ENCODE assay signal across 19 cellular contexts in the genomic region with DNA sequence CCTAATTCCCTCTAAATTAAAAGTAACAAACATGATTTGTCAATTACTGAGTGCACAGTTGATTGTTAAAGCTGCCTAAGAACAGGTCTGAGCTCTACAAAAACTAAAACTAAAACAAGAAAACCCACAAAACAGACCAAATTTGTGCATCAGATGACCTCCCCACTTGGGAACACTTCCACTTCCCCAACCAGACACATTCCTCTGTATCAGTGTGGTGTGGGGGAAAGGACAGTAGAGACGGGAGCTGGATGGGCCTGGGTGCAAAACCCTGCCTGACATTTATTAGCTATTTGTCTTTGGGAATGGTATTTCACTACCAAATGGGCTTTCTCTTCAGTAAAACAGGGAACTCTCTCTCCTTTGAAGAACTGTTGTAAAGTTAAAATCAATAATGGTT. TPM values are rescaled to one million over a fixed set of nuclear protein-coding genes. Genes with fewer than 3 reads are reported as not detected.
DNase-seq lines count a peak whose midpoint lies in the region; ATAC-seq and TF ChIP-seq lines count a peak whose summit lies in the region.
"Had no signal": no experiment of that assay in that cellular context is flagged by ENCODE, and none has a peak within 500 bp of the region (broad histone marks: within the 10 kb centered on the region; RNA-seq: fewer than 3 reads in every experiment).

No MANE protein-coding gene starts in this region.

- no peak for DNase-seq in activated CD4-positive, alpha-beta T cell treated with anti-CD3 and anti-CD28 coated beads for 36 hours
- no peak for DNase-seq in activated CD4-positive, alpha-beta T cell treated with anti-CD3 and anti-CD28 coated beads, Interleukin-2, amount 50 U/mL, for 48 hours
- no peak for DNase-seq in CD8-positive, alpha-beta T cell
- no peak for DNase-seq in activated CD8-positive, alpha-beta T cell treated with anti-CD3 and anti-CD28 coated beads for 36 hours
- DNase-seq in mesenteric fat pad (ENCODE audit: low spot score): peak; percentile 18
- DNase-seq in CD8-positive, alpha-beta memory T cell: no peak
- DNase-seq in NCI-H1930 (lab: John Stamatoyannopoulos, UW): no peak
- DNase-seq: Caco-2; DMS79 treated with DMSO at 0.1 percent for 48 hours; effector memory CD8-positive, alpha-beta T cell; esophagus squamous epithelium; NCI-H187; NCI-H526 treated with DMSO at 0.1 percent for 48 hours; T-helper 9 cell had no signal

- peaks cover 36% of the 10 kb centered on the region for H3K4me1 ChIP-seq in CD8-positive, alpha-beta T cell (ENCODE audit: insufficient read depth, low read length)
- H3K4me1 ChIP-seq in CD8-positive, alpha-beta memory T cell (ENCODE audit: insufficient read depth, low read length): peaks cover 29% of the 10 kb centered on the region

- no peak for ATAC-seq in activated CD4-positive, alpha-beta T cell treated with anti-CD3 and anti-CD28 coated beads for 36 hours
- ATAC-seq in CD8-positive, alpha-beta T cell: no peak
- no peak for ATAC-seq in activated CD8-positive, alpha-beta T cell treated with anti-CD3 and anti-CD28 coated beads for 36 hours
- ATAC-seq in HG03108 (IDR thresholded peaks at IDR 0.05; ENCODE audit: unreplicated experiment): no peak
- ATAC-seq: effector memory CD8-positive, alpha-beta T cell; WTC11 had no signal

- no peaks in the 10 kb centered on the region for H3K9me3 Mint-ChIP-seq in activated CD4-positive, alpha-beta T cell treated with anti-CD3 and anti-CD28 coated beads for 36 hours (ENCODE audit: low read depth)
- no peaks in the 10 kb centered on the region for H3K9me3 Mint-ChIP-seq in CD8-positive, alpha-beta T cell
- no peaks in the 10 kb centered on the region for H3K9me3 Mint-ChIP-seq in activated CD8-positive, alpha-beta T cell treated with anti-CD3 and anti-CD28 coated beads for 36 hours
- peaks cover 0 to 2% (median 0%) of the 10 kb centered on the region in 5 donors for H3K9me3 Mint-ChIP-seq in CD8-positive, alpha-beta memory T cell
- H3K9me3 Mint-ChIP-seq: effector memory CD8-positive, alpha-beta T cell; WTC11 had no signal

- no peaks in the 10 kb centered on the region for H3K9me3 ChIP-seq in CD8-positive, alpha-beta T cell (ENCODE audit: low read length)
- H3K9me3 ChIP-seq in CD8-positive, alpha-beta memory T cell (ENCODE audit: low read length): no peaks in the 10 kb centered on the region
- H3K9me3 ChIP-seq: Caco-2, esophagus squamous epithelium, SJSA1 had no signal

- POLR2A ChIA-PET in activated CD4-positive, alpha-beta T cell treated with anti-CD3 and anti-CD28 coated beads for 36 hours (lab: Charles Lee): interaction anchor here (0.9 to 1.7 kb wide), 2 partner anchors 18 to 30 kb away, joined by 3 to 9 read pairs; partner anchors contain the start of gene STAT3
- POLR2A ChIA-PET in CD8-positive, alpha-beta T cell (lab: Charles Lee): interaction anchor here (0.7 to 1.8 kb wide), 3 partner anchors 11 to 30 kb away, joined by 3 to 9 read pairs (median 4); partner anchors contain the start of gene STAT3
- POLR2A ChIA-PET in activated CD8-positive, alpha-beta T cell treated with anti-CD3 and anti-CD28 coated beads for 36 hours (lab: Charles Lee): interaction anchor here (1.2 to 1.3 kb wide), 2 partner anchors 12 to 27 kb away, joined by 3 to 4 read pairs; no protein-coding TSS in a partner anchor
- POLR2A ChIA-PET in CD8-positive, alpha-beta memory T cell (lab: Charles Lee): interaction anchor here (0.6 to 1.7 kb wide), 2 partner anchors 30 to 88 kb away, joined by 3 to 5 read pairs; partner anchors contain the start of gene STAT3

- H3K27ac ChIP-seq in CD8-positive, alpha-beta T cell (ENCODE audit: low read depth, low read length): no peak overlapping the region
- H3K27ac ChIP-seq in CD8-positive, alpha-beta memory T cell (ENCODE audit: low read depth, low read length): no peak overlapping the region
- H3K27ac ChIP-seq: esophagus squamous epithelium, KMS-11, SJSA1 had no signal

- no peak overlapping the region for H3K4me3 Mint-ChIP-seq in activated CD4-positive, alpha-beta T cell treated with anti-CD3 and anti-CD28 coated beads for 36 hours
- no peak overlapping the region for H3K4me3 Mint-ChIP-seq in CD8-positive, alpha-beta T cell
- H3K4me3 Mint-ChIP-seq in activated CD8-positive, alpha-beta T cell treated with anti-CD3 and anti-CD28 coated beads for 36 hours: no peak overlapping the region
- H3K4me3 Mint-ChIP-seq in CD8-positive, alpha-beta memory T cell: no peak overlapping the region
- H3K4me3 Mint-ChIP-seq: effector memory CD8-positive, alpha-beta T cell; WTC11 had no signal

- H3K4me3 ChIP-seq in CD8-positive, alpha-beta T cell (ENCODE audit: low read depth, low read length): no peak overlapping the region
- H3K4me3 ChIP-seq in CD8-positive, alpha-beta memory T cell (ENCODE audit: low read length): no peak overlapping the region
- H3K4me3 ChIP-seq: esophagus squamous epithelium, SJSA1, skin epidermis had no signal

- H3K27ac Mint-ChIP-seq in activated CD4-positive, alpha-beta T cell treated with anti-CD3 and anti-CD28 coated beads for 36 hours: peak overlapping the region; percentile 51
- peak overlapping the region; percentile 4 for H3K27ac Mint-ChIP-seq in CD8-positive, alpha-beta T cell
- peak overlapping the region; percentile 57 for H3K27ac Mint-ChIP-seq in activated CD8-positive, alpha-beta T cell treated with anti-CD3 and anti-CD28 coated beads for 36 hours
- H3K27ac Mint-ChIP-seq in CD8-positive, alpha-beta memory T cell: peak overlapping the region in 3 of 8 donors; percentile 12 to 52 (median 23)
- H3K27ac Mint-ChIP-seq: WTC11 had no signal

- peaks cover 72% of the 10 kb centered on the region for H3K4me1 Mint-ChIP-seq in activated CD4-positive, alpha-beta T cell treated with anti-CD3 and anti-CD28 coated beads for 36 hours
- H3K4me1 Mint-ChIP-seq in CD8-positive, alpha-beta T cell (ENCODE audit: low read depth): peaks cover 58% of the 10 kb centered on the region
- peaks cover 65% of the 10 kb centered on the region for H3K4me1 Mint-ChIP-seq in activated CD8-positive, alpha-beta T cell treated with anti-CD3 and anti-CD28 coated beads for 36 hours (ENCODE audit: low read depth)
- peaks cover 53 to 70% (median 67%) of the 10 kb centered on the region in 3 donors for H3K4me1 Mint-ChIP-seq in CD8-positive, alpha-beta memory T cell

- H3K36me3 Mint-ChIP-seq in activated CD4-positive, alpha-beta T cell treated with anti-CD3 and anti-CD28 coated beads for 36 hours (ENCODE audit: low read depth): peaks cover 43% of the 10 kb centered on the region
- peaks cover 23% of the 10 kb centered on the region for H3K36me3 Mint-ChIP-seq in CD8-positive, alpha-beta T cell
- H3K36me3 Mint-ChIP-seq in activated CD8-positive, alpha-beta T cell treated with anti-CD3 and anti-CD28 coated beads for 36 hours (ENCODE audit: low read depth): peaks cover 44% of the 10 kb centered on the region
- H3K36me3 Mint-ChIP-seq in CD8-positive, alpha-beta memory T cell: peaks cover 0 to 15% (median 10%) of the 10 kb centered on the region in 3 donors
- H3K36me3 Mint-ChIP-seq: WTC11 had no signal

- no peak for TF ChIP-seq CTCF in CD8-positive, alpha-beta T cell (IDR thresholded peaks at IDR 0.05)
- TF ChIP-seq CTCF in activated CD8-positive, alpha-beta T cell treated with anti-CD3 and anti-CD28 coated beads for 36 hours (IDR thresholded peaks at IDR 0.05): no peak

- CTCF ChIA-PET in activated CD4-positive, alpha-beta T cell treated with anti-CD3 and anti-CD28 coated beads for 36 hours (lab: Charles Lee): interaction anchor here (0.7 to 1.7 kb wide), 11 partner anchors 9 to 136 kb away, joined by 3 to 6 read pairs (median 4); no protein-coding TSS in a partner anchor
- CTCF ChIA-PET in CD8-positive, alpha-beta T cell (lab: Charles Lee): interaction anchor here (0.6 to 1.5 kb wide), 3 partner anchors 36 to 1947 kb away, joined by 3 to 4 read pairs (median 3); no protein-coding TSS in a partner anchor
- CTCF ChIA-PET in activated CD8-positive, alpha-beta T cell treated with anti-CD3 and anti-CD28 coated beads for 36 hours (lab: Charles Lee): interaction anchor here (1.0 to 2.0 kb wide), 9 partner anchors 10 to 169 kb away, joined by 3 to 6 read pairs (median 4); no protein-coding TSS in a partner anchor
- CTCF ChIA-PET in CD8-positive, alpha-beta memory T cell (lab: Charles Lee): interaction anchor here (1.2 to 1.5 kb wide), 2 partner anchors 22 to 41 kb away, joined by 3 read pairs; no protein-coding TSS in a partner anchor

- H3K36me3 ChIP-seq in CD8-positive, alpha-beta T cell (ENCODE audit: insufficient read depth, low read length): no peaks in the 10 kb centered on the region
- H3K36me3 ChIP-seq in CD8-positive, alpha-beta memory T cell (ENCODE audit: insufficient read depth, low read length): peaks cover 5% of the 10 kb centered on the region
- H3K36me3 ChIP-seq: SJSA1 had no signal

- intact Hi-C loops in activated CD4-positive, alpha-beta T cell treated with anti-CD3 and anti-CD28 coated beads for 36 hours (cut with DNase I, micrococcal nuclease): no loop called here
- intact Hi-C loops in CD8-positive, alpha-beta T cell (cut with DNase I, micrococcal nuclease): loop anchor here in 1 of 2 experiments (5.0 kb wide), 1 partner anchor 44 kb away; no protein-coding TSS in a partner anchor
- intact Hi-C loops in activated CD8-positive, alpha-beta T cell treated with anti-CD3 and anti-CD28 coated beads for 36 hours (cut with micrococcal nuclease): no loop called here

- no peaks in the 10 kb centered on the region for H3K27me3 Mint-ChIP-seq in activated CD4-positive, alpha-beta T cell treated with anti-CD3 and anti-CD28 coated beads for 36 hours
- H3K27me3 Mint-ChIP-seq in CD8-positive, alpha-beta T cell (ENCODE audit: low read depth): no peaks in the 10 kb centered on the region
- no peaks in the 10 kb centered on the region for H3K27me3 Mint-ChIP-seq in activated CD8-positive, alpha-beta T cell treated with anti-CD3 and anti-CD28 coated beads for 36 hours
- H3K27me3 Mint-ChIP-seq in CD8-positive, alpha-beta memory T cell: no peaks in the 10 kb centered on the region
- H3K27me3 Mint-ChIP-seq: effector memory CD8-positive, alpha-beta T cell had no signal

- H3K27me3 ChIP-seq in CD8-positive, alpha-beta T cell (ENCODE audit: insufficient read depth, low read length): no peaks in the 10 kb centered on the region
- H3K27me3 ChIP-seq in CD8-positive, alpha-beta memory T cell (ENCODE audit: insufficient read depth, low read length, poor library complexity, severe bottlenecking): no peaks in the 10 kb centered on the region
- H3K27me3 ChIP-seq: esophagus squamous epithelium, SJSA1 had no signal

RNA-seq across cellular contexts. Expression of gene STAT3, which starts 29.8 kb away (rescaled TPM):
- 100 to 1,000 TPM; 332 to 345 TPM for total RNA-seq in activated CD4-positive, alpha-beta T cell treated with anti-CD3 and anti-CD28 coated beads for 36 hours
- total RNA-seq in CD8-positive, alpha-beta T cell: 100 to 1,000 TPM; 338 to 343 TPM
- total RNA-seq in activated CD8-positive, alpha-beta T cell treated with anti-CD3 and anti-CD28 coated beads for 36 hours: 100 to 1,000 TPM; 276 to 286 TPM
- total RNA-seq in mesenteric fat pad: 353 TPM
- 100 to 1,000 TPM; 148 to 155 TPM for total RNA-seq in CD8-positive, alpha-beta memory T cell
- 166 TPM for polyA plus RNA-seq in CD8-positive, alpha-beta memory T cell
